17 cellular contexts compared by ENCODE assay signal in genomic region chrX:9522756-9523155, GRCh38.
"Had no signal": no experiment of that assay in that cellular context is flagged by ENCODE, and none has a peak within 500 bp of the region (broad histone marks: within the 10 kb centered on the region; RNA-seq: fewer than 3 reads in every experiment).

No MANE protein-coding gene starts in this region.

- H3K36me3 ChIP-seq: colonic mucosa, ovary, sigmoid colon, uterus had no signal

- H3K27me3 ChIP-seq: colonic mucosa, ovary, sigmoid colon, uterus had no signal

- H3K9me3 ChIP-seq: colonic mucosa, mucosa of descending colon, ovary, sigmoid colon, SK-N-SH, uterus had no signal

- H3K4me3 ChIP-seq: colonic mucosa, lung, mucosa of descending colon, ovary, sigmoid colon, uterus had no signal

- H3K27ac ChIP-seq: colonic mucosa, ovary, sigmoid colon, uterus had no signal

- DNase-seq: activated CD4-positive, alpha-beta T cell treated with anti-CD3 and anti-CD28 coated beads, Interleukin-2, amount 50 U/mL, for 1 hour; activated gamma-delta T cell; activated naive CD8-positive, alpha-beta T cell treated with anti-CD3 and anti-CD28 coated beads for 36 hours; activated T-cell treated with anti-CD3 and anti-CD28 coated beads, Interleukin-2, amount 50 U/mL, for 24 hours; aorta; colonic mucosa; effector CD8-positive, alpha-beta T cell; left cardiac atrium; mucosa of descending colon; ovary; sigmoid colon; SK-N-SH; stimulated activated CD4-positive, alpha-beta T cell treated with anti-CD3 and anti-CD28 coated beads, Interleukin-2, amount 100 ng/mL, for 24 hours; stimulated activated naive CD4-positive, alpha-beta T cell treated with Interleukin-2 at 50 U/mL for 16 hours; uterus had no signal

- H3K4me2 ChIP-seq: SK-N-SH had no signal

- H3K27ac Mint-ChIP-seq: activated naive CD8-positive, alpha-beta T cell treated with anti-CD3 and anti-CD28 coated beads for 36 hours; activated T-cell treated with anti-CD3 and anti-CD28 coated beads, Interleukin-2, amount 50 U/mL, for 24 hours; natural killer cell treated with Interleukin-12 subunit alpha and Interleukin-12 subunit beta and Interleukin-15 and Interleukin-18, amount 100 ng/mL, for 72 hours had no signal

- H3K9me3 Mint-ChIP-seq: activated naive CD8-positive, alpha-beta T cell treated with anti-CD3 and anti-CD28 coated beads for 36 hours; activated T-cell treated with anti-CD3 and anti-CD28 coated beads, Interleukin-2, amount 50 U/mL, for 24 hours; natural killer cell treated with Interleukin-12 subunit alpha and Interleukin-12 subunit beta and Interleukin-15 and Interleukin-18, amount 100 ng/mL, for 72 hours had no signal

- H3K4me3 Mint-ChIP-seq: activated naive CD8-positive, alpha-beta T cell treated with anti-CD3 and anti-CD28 coated beads for 36 hours; activated T-cell treated with anti-CD3 and anti-CD28 coated beads, Interleukin-2, amount 50 U/mL, for 24 hours; natural killer cell treated with Interleukin-12 subunit alpha and Interleukin-12 subunit beta and Interleukin-15 and Interleukin-18, amount 100 ng/mL, for 72 hours had no signal

- H3K4me1 ChIP-seq: colonic mucosa, uterus had no signal

- H3K27me3 Mint-ChIP-seq: activated naive CD8-positive, alpha-beta T cell treated with anti-CD3 and anti-CD28 coated beads for 36 hours; natural killer cell treated with Interleukin-12 subunit alpha and Interleukin-12 subunit beta and Interleukin-15 and Interleukin-18, amount 100 ng/mL, for 72 hours had no signal

- H3K9ac ChIP-seq: SK-N-SH had no signal

- H3K36me3 Mint-ChIP-seq: natural killer cell treated with Interleukin-12 subunit alpha and Interleukin-12 subunit beta and Interleukin-15 and Interleukin-18, amount 100 ng/mL, for 72 hours had no signal
